25 cellular contexts compared by ENCODE assay signal in the genomic region with DNA sequence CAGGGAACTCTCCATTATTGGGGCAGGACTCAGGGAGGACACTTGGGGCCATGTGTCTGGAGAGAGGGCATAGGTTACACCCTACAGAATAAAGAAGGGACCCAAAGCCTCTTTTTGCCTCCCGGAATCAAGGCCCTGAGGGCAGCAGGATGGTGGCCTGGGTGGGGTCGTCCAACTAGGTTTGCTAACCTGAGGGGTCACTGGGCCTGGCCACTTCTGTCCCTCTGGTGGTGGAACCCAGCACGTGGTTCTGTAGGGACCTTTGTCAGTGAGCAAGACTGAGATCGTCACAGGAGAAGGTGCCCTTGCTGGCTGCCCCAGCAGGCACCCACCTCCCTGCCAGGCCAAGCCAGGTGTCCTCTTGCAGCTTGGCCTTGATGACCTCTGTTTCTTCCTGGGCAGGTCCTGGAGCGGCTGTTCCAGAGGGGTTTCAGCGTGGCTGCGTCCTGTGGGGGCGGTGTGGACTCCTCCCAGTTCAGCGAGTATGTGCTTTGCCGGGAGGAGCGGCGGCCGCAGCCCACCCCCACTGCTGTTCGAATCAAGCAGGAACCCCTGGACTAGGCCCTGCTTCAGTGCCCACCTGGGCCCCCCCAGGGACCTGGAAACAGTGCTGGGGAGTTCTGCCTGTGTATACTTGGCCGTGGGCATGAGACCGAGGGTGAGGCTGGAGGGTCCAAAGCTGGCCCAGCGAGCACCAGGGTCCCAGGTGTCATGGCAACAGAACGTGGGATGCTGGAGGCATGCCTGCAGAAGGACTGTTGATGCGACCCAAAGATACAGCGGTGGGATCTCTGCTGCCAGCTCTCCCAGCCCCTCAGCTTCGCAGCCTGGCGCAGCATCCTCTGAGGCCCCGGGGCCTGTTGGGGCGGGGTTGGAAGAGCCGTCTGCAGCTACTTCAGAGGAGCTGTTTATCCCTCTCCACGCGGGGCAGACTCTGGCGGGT. TPM values are rescaled to one million over a fixed set of nuclear protein-coding genes. Genes with fewer than 3 reads are reported as not detected.
DNase-seq lines count a peak whose midpoint lies in the region; ATAC-seq and TF ChIP-seq lines count a peak whose summit lies in the region.
"Had no signal": no experiment of that assay in that cellular context is flagged by ENCODE, and none has a peak within 500 bp of the region (broad histone marks: within the 10 kb centered on the region; RNA-seq: fewer than 3 reads in every experiment).

No MANE protein-coding gene starts in this region.

- intact Hi-C loops in sigmoid colon (cut with DNase I) = no loop called here

- no peak overlapping the region for H2BK120ac ChIP-seq in H9 (ENCODE audit: low read depth, low read length, poor library complexity, severe bottlenecking)

- H3K14ac ChIP-seq in H9 (ENCODE audit: insufficient read depth, low read length) = no peak overlapping the region

- H3K9me3 ChIP-seq in H9 (ENCODE audit: control insufficient read depth, low read depth, low read length) (no peaks in the 10 kb centered on the region), sigmoid colon (no peaks in the 10 kb centered on the region)
- H3K9me3 ChIP-seq: mucosa of descending colon, Peyer's patch, SJSA1 had no signal

- 0 out of 3 replicates have a peak, but pooled peaks have one; percentile 18 for TF ChIP-seq CTCF in H9 (conservative IDR thresholded peaks at IDR 0.05)
- no peak for TF ChIP-seq CTCF in VCaP (conservative IDR thresholded peaks at IDR 0.05)
- peak; percentile 1 for TF ChIP-seq CTCF in fibroblast of the aortic adventitia (IDR thresholded peaks at IDR 0.05; ENCODE audit: insufficient read depth, low read length)
- TF ChIP-seq CTCF in sigmoid colon (IDR thresholded peaks at IDR 0.05) = no peak

- H3K23me2 ChIP-seq in H9 (ENCODE audit: insufficient read length, low read depth, low read length, poor library complexity, severe bottlenecking) = no peaks in the 10 kb centered on the region

- H3K27ac ChIP-seq in H9 (ENCODE audit: insufficient read length, low read depth, low read length) (no peak overlapping the region), VCaP (peak overlapping the region; percentile 85), sigmoid colon (no peak overlapping the region)
- H3K27ac ChIP-seq: Peyer's patch, SJSA1 had no signal

- no peaks in the 10 kb centered on the region for H3K9me3 Mint-ChIP-seq in H9
- H3K9me3 Mint-ChIP-seq: activated CD8-positive, alpha-beta T cell treated with anti-CD3 and anti-CD28 coated beads for 36 hours; activated naive CD8-positive, alpha-beta T cell treated with anti-CD3 and anti-CD28 coated beads for 36 hours; activated T-helper 2 cell treated with anti-CD3 and anti-CD28 coated beads, Interferon-gamma antibody, Interleukin-2, Interleukin-4, amounts not matched to agents 10 μg/mL and 5 μg/mL and 100 μg/mL, durations not matched to agents 14 hours and 24 hours and 36 hours; nephron progenitor cell; stimulated activated effector memory CD8-positive, alpha-beta T cell treated with anti-CD3 and anti-CD28 coated beads, Interleukin-12 subunit alpha, Interleukin-12 subunit beta, amount 100 ng/mL, for 72 hours had no signal

- no peak overlapping the region for H4K91ac ChIP-seq in H9 (ENCODE audit: insufficient read length, low read depth, low read length)

- H3K9ac ChIP-seq in H9 (ENCODE audit: extremely low read depth, insufficient read length, low read length) = no peak overlapping the region

- ATAC-seq in GM18870 (IDR thresholded peaks at IDR 0.05; ENCODE audit: unreplicated experiment) = no peak
- ATAC-seq: activated CD8-positive, alpha-beta T cell treated with anti-CD3 and anti-CD28 coated beads for 36 hours; mucosa of descending colon; right cardiac atrium; stimulated activated effector memory CD8-positive, alpha-beta T cell treated with anti-CD3 and anti-CD28 coated beads, Interleukin-12 subunit alpha, Interleukin-12 subunit beta, amount 100 ng/mL, for 72 hours had no signal

- H2AK5ac ChIP-seq in H9 (ENCODE audit: insufficient read length, low read length) = no peak overlapping the region

- peak overlapping the region in 1 of 3 experiments; percentile 88; a peak in 2 of 7 replicates for H3K27ac Mint-ChIP-seq in H9
- H3K27ac Mint-ChIP-seq: activated CD8-positive, alpha-beta T cell treated with anti-CD3 and anti-CD28 coated beads for 36 hours; activated naive CD8-positive, alpha-beta T cell treated with anti-CD3 and anti-CD28 coated beads for 36 hours; activated T-helper 2 cell treated with anti-CD3 and anti-CD28 coated beads, Interferon-gamma antibody, Interleukin-2, Interleukin-4, amounts not matched to agents 10 μg/mL and 5 μg/mL and 100 μg/mL, durations not matched to agents 14 hours and 24 hours and 36 hours; stimulated activated effector memory CD8-positive, alpha-beta T cell treated with anti-CD3 and anti-CD28 coated beads, Interleukin-12 subunit alpha, Interleukin-12 subunit beta, amount 100 ng/mL, for 72 hours had no signal

- no peak overlapping the region for H3K56ac ChIP-seq in H9 (ENCODE audit: insufficient read length, low read depth, low read length)

- H3K4me3 ChIP-seq in fibroblast of the aortic adventitia (ENCODE audit: low read depth, low read length) = no peak overlapping the region
- H3K4me3 ChIP-seq in sigmoid colon = no peak overlapping the region
- H3K4me3 ChIP-seq: mucosa of descending colon, Peyer's patch, SJSA1 had no signal

- no peak overlapping the region for H2BK5ac ChIP-seq in H9 (ENCODE audit: insufficient read length, low read length)

- peaks cover 2% of the 10 kb centered on the region; the same call in 1 of the 2 replicates for H3K27me3 Mint-ChIP-seq in H9 (ENCODE audit: low read depth)
- H3K27me3 Mint-ChIP-seq: activated naive CD8-positive, alpha-beta T cell treated with anti-CD3 and anti-CD28 coated beads for 36 hours had no signal

- no peaks in the 10 kb centered on the region for H3K79me2 ChIP-seq in H9 (ENCODE audit: insufficient read depth, low read length)

- H3K27me3 ChIP-seq in H9 (ENCODE audit: insufficient read depth, low read length) (no peaks in the 10 kb centered on the region), sigmoid colon (no peaks in the 10 kb centered on the region)
- H3K27me3 ChIP-seq: Peyer's patch, SJSA1 had no signal

- no CpG with 5 or more reads among the region's 28 CpGs for WGBS in H9 (ENCODE audit: extremely low coverage, insufficient read length, low lambda C conversion rate)
- 89 to 91% methylated on average over 28 of the region's 28 CpGs for WGBS in sigmoid colon, 2 donors

- no peak overlapping the region for H3K23ac ChIP-seq in H9 (ENCODE audit: insufficient read length, low read depth, low read length)

- no peaks in the 10 kb centered on the region for H4K20me1 ChIP-seq in H9 (ENCODE audit: control insufficient read depth, insufficient read depth, insufficient read length)

- no peaks in the 10 kb centered on the region for H3K4me1 ChIP-seq in H9 (ENCODE audit: insufficient read depth, low read length)
- H3K4me1 ChIP-seq in sigmoid colon = no peaks in the 10 kb centered on the region
- H3K4me1 ChIP-seq: SJSA1 had no signal

- H3K18ac ChIP-seq in H9 (ENCODE audit: insufficient read length, low read depth, low read length) = no peak overlapping the region

- no peak overlapping the region for H2BK15ac ChIP-seq in H9 (ENCODE audit: low read depth, low read length)

- no peaks in the 10 kb centered on the region for H3K79me1 ChIP-seq in H9 (ENCODE audit: insufficient read depth, low read depth, low read length, poor library complexity, severe bottlenecking)

- no peak overlapping the region for H2BK12ac ChIP-seq in H9 (ENCODE audit: insufficient read length, low read depth, low read length)

- peaks cover 3 to 5% of the 10 kb centered on the region in 2 experiments; a peak in 3 of 4 replicates for H3K4me1 Mint-ChIP-seq in H9
- H3K4me1 Mint-ChIP-seq: activated naive CD8-positive, alpha-beta T cell treated with anti-CD3 and anti-CD28 coated beads for 36 hours; stimulated activated effector memory CD8-positive, alpha-beta T cell treated with anti-CD3 and anti-CD28 coated beads, Interleukin-12 subunit alpha, Interleukin-12 subunit beta, amount 100 ng/mL, for 72 hours had no signal

- no peak overlapping the region for H4K8ac ChIP-seq in H9 (replicated peaks; ENCODE audit: insufficient read length, low read depth, low read length)

- H3K36me3 Mint-ChIP-seq in H9 (ENCODE audit: insufficient read depth in 1 of 3, low read depth in 3 of 3) = peaks cover 7 to 60% (median 47%) of the 10 kb centered on the region in 3 experiments
- H3K36me3 Mint-ChIP-seq: activated naive CD8-positive, alpha-beta T cell treated with anti-CD3 and anti-CD28 coated beads for 36 hours; stimulated activated effector memory CD8-positive, alpha-beta T cell treated with anti-CD3 and anti-CD28 coated beads, Interleukin-12 subunit alpha, Interleukin-12 subunit beta, amount 100 ng/mL, for 72 hours had no signal

- TF ChIP-seq POLR2A in sigmoid colon (IDR thresholded peaks at IDR 0.05) = no peak

- no peak overlapping the region for H3K4ac ChIP-seq in H9 (ENCODE audit: low read depth, low read length)

- DNase-seq in H9 = no peak
- no peak for DNase-seq in fibroblast of the aortic adventitia (ENCODE audit: low read depth)
- peak; percentile 40 for DNase-seq in sigmoid colon
- no peak for DNase-seq in occipital lobe (lab: John Stamatoyannopoulos, UW)
- no peak for DNase-seq in NCI-H2171 treated with DMSO at 0.1 percent for 48 hours (lab: John Stamatoyannopoulos, UW)
- DNase-seq: activated CD4-positive, CD25-positive, alpha-beta regulatory T cell treated with anti-CD3 and anti-CD28 coated beads, Interleukin-2, amount 50 U/mL, for 72 hours; activated CD8-positive, alpha-beta T cell treated with anti-CD3 and anti-CD28 coated beads for 36 hours; activated naive CD8-positive, alpha-beta T cell treated with anti-CD3 and anti-CD28 coated beads for 36 hours; central memory CD4-positive, alpha-beta T cell; HCEC 1CT; mucosa of descending colon; NCI-H187; NCI-H2171; NCI-H524 treated with DMSO at 0.1 percent for 48 hours; nephron progenitor cell; Peyer's patch; stimulated activated CD4-positive, alpha-beta T cell treated with anti-CD3 and anti-CD28 coated beads, Interleukin-12 subunit alpha, Interleukin-12 subunit beta, amount 100 ng/mL, for 4 hours; stimulated activated CD4-positive, alpha-beta T cell treated with anti-CD3 and anti-CD28 coated beads, Interleukin-4, amount 100 ng/mL, for 24 hours; T-helper 1 cell had no signal

- no peak overlapping the region for H3K4me2 ChIP-seq in H9 (ENCODE audit: insufficient read depth, insufficient read length, low read length)

- no peak overlapping the region for H4K5ac ChIP-seq in H9 (ENCODE audit: insufficient read length, low read depth, low read length)

- peaks cover 4 to 67% (median 32%) of the 10 kb centered on the region in 4 donors for H3K36me3 ChIP-seq in sigmoid colon
- H3K36me3 ChIP-seq: SJSA1 had no signal

- H3T11ph ChIP-seq in H9 (ENCODE audit: low read length) = no peak overlapping the region

- no peak overlapping the region for H2AFZ ChIP-seq in H9 (ENCODE audit: low read length)

- TF ChIP-seq EP300 in sigmoid colon (IDR thresholded peaks at IDR 0.05) = no peak

- H3K4me3 Mint-ChIP-seq in H9 = no peak overlapping the region
- H3K4me3 Mint-ChIP-seq: activated CD8-positive, alpha-beta T cell treated with anti-CD3 and anti-CD28 coated beads for 36 hours; activated naive CD8-positive, alpha-beta T cell treated with anti-CD3 and anti-CD28 coated beads for 36 hours; nephron progenitor cell; stimulated activated effector memory CD8-positive, alpha-beta T cell treated with anti-CD3 and anti-CD28 coated beads, Interleukin-12 subunit alpha, Interleukin-12 subunit beta, amount 100 ng/mL, for 72 hours had no signal

- no peak overlapping the region for H2BK20ac ChIP-seq in H9 (ENCODE audit: low read depth, low read length, poor library complexity, severe bottlenecking)

RNA-seq across cellular contexts. Expression of a gene that starts 16.0 kb away (rescaled TPM):
- total RNA-seq in H9 (2021) = 59.9 and 63.8 TPM in 2 replicates
- 13.3 and 28.9 TPM in 2 replicates for total RNA-seq in fibroblast of the aortic adventitia (ENCODE audit: low replicate concordance)
- total RNA-seq in sigmoid colon = 100 to 1,000 TPM in 1 of 4 donors, 10 to 100 TPM in 3; 52.8 to 132 (median 75.8) TPM
- polyA plus RNA-seq in sigmoid colon = 10 to 100 TPM in 1 of 3 donors, 1 to 10 TPM in 2; 3.0 to 13.9 (median 4.2) TPM
- total RNA-seq in occipital lobe = 85.5 TPM

Comparison
In these comparisons a context has a peak if more than half of its experiments do, and no peak if none do; other contexts are left out.
1. CTCF ChIP-seq: peak in H9 (single experiment) and fibroblast of the aortic adventitia (single experiment); none in VCaP (single experiment) and sigmoid colon (0 of 4).